Comparison of ENCODE assay signal across 23 cellular contexts in the genomic region with DNA sequence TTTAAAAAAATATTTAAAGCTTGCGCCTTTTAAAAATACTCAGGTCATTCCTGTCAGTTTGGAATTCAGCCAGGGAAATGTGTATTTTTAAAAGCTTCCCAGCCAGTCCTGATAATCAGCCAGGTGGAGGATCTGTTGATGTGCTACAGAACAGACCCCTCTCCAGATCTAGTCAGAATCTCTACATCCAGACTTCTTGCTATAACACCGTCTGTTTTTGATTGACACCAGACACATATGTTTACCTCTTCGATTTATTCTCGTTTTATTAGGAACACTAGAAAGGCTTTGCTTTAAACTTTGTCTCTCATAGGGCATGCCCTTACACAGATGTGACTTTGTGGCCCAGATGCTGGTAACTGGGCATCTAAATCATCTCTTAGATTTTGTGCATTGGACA. TPM values are rescaled to one million over a fixed set of nuclear protein-coding genes. Genes with fewer than 3 reads are reported as not detected.
DNase-seq lines count a peak whose midpoint lies in the region; ATAC-seq and TF ChIP-seq lines count a peak whose summit lies in the region.
"Had no signal": no experiment of that assay in that cellular context is flagged by ENCODE, and none has a peak within 500 bp of the region (broad histone marks: within the 10 kb centered on the region; RNA-seq: fewer than 3 reads in every experiment).

No MANE protein-coding gene starts in this region.

- no peaks in the 10 kb centered on the region for H3K9me2 ChIP-seq in hepatocyte (replicated peaks; ENCODE audit: insufficient read depth)

- ATAC-seq in gastrocnemius medialis, result no peak
- ATAC-seq: activated CD8-positive, alpha-beta T cell treated with anti-CD3 and anti-CD28 coated beads, Interleukin-2, amount 10 ng/mL, durations not matched to agents 7 days and 5 days; esophagus mucosa; naive thymus-derived CD8-positive, alpha-beta T cell; stimulated activated memory B cell treated with anti-CD40 and anti-IgM and Interleukin-4, amounts not matched to agents 10 μg/mL and 1 μg/mL and 100 μg/mL, for 72 hours; T-cell had no signal

- H3K4me3 ChIP-seq in SK-N-MC, result no peak overlapping the region
- no peak overlapping the region for H3K4me3 ChIP-seq in hepatocyte
- no peak overlapping the region for H3K4me3 ChIP-seq in gastrocnemius medialis
- H3K4me3 ChIP-seq: dorsolateral prefrontal cortex, tibial artery had no signal

- WGBS in hepatocyte (ENCODE audit: low lambda C conversion rate, missing lambda C conversion rate), result 40% methylated on average over 4 of the region's 4 CpGs

- peak overlapping the region; percentile 74 for H3K27ac ChIP-seq in SK-N-MC
- peak overlapping the region; percentile 76 for H3K27ac ChIP-seq in hepatocyte
- H3K27ac ChIP-seq in gastrocnemius medialis, result peak overlapping the region; percentile 85 to 94 (median 92)
- no peak overlapping the region for H3K27ac ChIP-seq in caudate nucleus (ENCODE audit: low read depth, low read length)

- H3K36me3 ChIP-seq in SK-N-MC (ENCODE audit: insufficient read depth, low read length) (peaks cover 33% of the 10 kb centered on the region), hepatocyte (replicated peaks; ENCODE audit: insufficient read depth, low read depth) (no peaks in the 10 kb centered on the region), gastrocnemius medialis (no peaks in the 10 kb centered on the region)

- H2AFZ ChIP-seq in hepatocyte, result no peak overlapping the region

- in situ Hi-C loops in gastrocnemius medialis (cut with MboI; ENCODE audit: low sequenced_read_pairs in 4 of 4), result loop anchor here in 2 of 4 donors (10.0 to 25.0 kb wide), 3 partner anchors 78 to 558 kb away; no protein-coding TSS in a partner anchor

- H3K4me1 ChIP-seq in hepatocyte (ENCODE audit: insufficient read depth), result peaks cover 75% of the 10 kb centered on the region
- H3K4me1 ChIP-seq in gastrocnemius medialis, result peaks cover 35 to 43% of the 10 kb centered on the region in 2 donors

- DNase-seq in NCI-H2196 (lab: John Stamatoyannopoulos, UW; ENCODE audit: unreplicated experiment), result peak; percentile 8
- DNase-seq in NCI-H2196 treated with DMSO at 0.1 percent for 48 hours (lab: John Stamatoyannopoulos, UW; ENCODE audit: unreplicated experiment), result no peak
- DNase-seq in SK-N-MC (ENCODE audit: low read depth, low spot score), result no peak
- no peak for DNase-seq in hepatocyte (ENCODE audit: low spot score)
- DNase-seq in gastrocnemius medialis, result no peak
- DNase-seq in inferior parietal cortex (ENCODE audit: extremely low spot score), result no peak
- DNase-seq in caudate nucleus (lab: John Stamatoyannopoulos, UW), result no peak
- DNase-seq in mucosa of gallbladder (ENCODE audit: low spot score), result no peak
- DNase-seq: activated CD8-positive, alpha-beta T cell treated with anti-CD3 and anti-CD28 coated beads, Interleukin-2, amount 10 ng/mL, durations not matched to agents 7 days and 5 days; activated naive CD8-positive, alpha-beta T cell treated with anti-CD3 and anti-CD28 coated beads, Interleukin-2, amount 10 ng/mL, durations not matched to agents 7 days and 5 days; activated T-cell treated with anti-CD3 and anti-CD28 coated beads, Interleukin-2, amount 50 U/mL, for 48 hours; C1 segment of cervical spinal cord; dorsolateral prefrontal cortex; GF-D8; naive thymus-derived CD8-positive, alpha-beta T cell; NCI-H1417 treated with DMSO at 0.1 percent for 48 hours; NCI-H226; stimulated activated CD4-positive, alpha-beta T cell treated with anti-CD3 and anti-CD28 coated beads, Interleukin-15, amount 100 ng/mL, for 24 hours; T-cell; tibial artery had no signal

- H3K27me3 ChIP-seq in hepatocyte, result no peaks in the 10 kb centered on the region
- H3K27me3 ChIP-seq in gastrocnemius medialis, result no peaks in the 10 kb centered on the region
- H3K27me3 ChIP-seq: dorsolateral prefrontal cortex, tibial artery had no signal

- no peak for TF ChIP-seq CTCF in hepatocyte (IDR thresholded peaks at IDR 0.05; ENCODE audit: poor library complexity)
- no peak for TF ChIP-seq CTCF in gastrocnemius medialis (IDR thresholded peaks at IDR 0.05 in 4 of 5, conservative IDR thresholded peaks at IDR 0.05 in 1 of 5)

- H3K9me3 ChIP-seq in SK-N-MC (ENCODE audit: low read depth, low read length) (no peaks in the 10 kb centered on the region), hepatocyte (ENCODE audit: low read depth) (no peaks in the 10 kb centered on the region), gastrocnemius medialis (no peaks in the 10 kb centered on the region)
- H3K9me3 ChIP-seq: tibial artery had no signal

- H3K9ac ChIP-seq in SK-N-MC (ENCODE audit: insufficient read length), result peak overlapping the region; percentile 26

- peaks cover 63% of the 10 kb centered on the region for H3K79me2 ChIP-seq in hepatocyte

- intact Hi-C loops in gastrocnemius medialis (cut with DNase I; ENCODE audit: low total_unique reads), result loop anchor here (10.0 kb wide), 1 partner anchor 118 kb away; no protein-coding TSS in a partner anchor

- peak overlapping the region; percentile 6 for H3K4me2 ChIP-seq in hepatocyte

- TF ChIP-seq POLR2A in gastrocnemius medialis (IDR thresholded peaks at IDR 0.05), result no peak

- no peaks in the 10 kb centered on the region for H4K20me1 ChIP-seq in hepatocyte (ENCODE audit: insufficient read depth, poor library complexity, severe bottlenecking)

RNA-seq across cellular contexts. Expression of gene PARD6B, which starts 11.7 kb away (rescaled TPM):
- total RNA-seq in hepatocyte (38.5 and 41.0 TPM in 2 replicates), gastrocnemius medialis (10 to 100 TPM in 1 of 4 donors, 1 to 10 TPM in 2, under 1 TPM in 1; 0.72 to 15.3 (median 2.3) TPM), mucosa of gallbladder (41.1 TPM)
- polyA plus RNA-seq in hepatocyte, result 14.6 and 16.1 TPM in 2 replicates

RNA-seq across cellular contexts. Expression of gene RIPOR3, which starts 51.7 kb away (rescaled TPM):
- 4.3 and 5.6 TPM in 2 replicates for total RNA-seq in hepatocyte
- 5.7 and 10.3 TPM in 2 replicates for polyA plus RNA-seq in hepatocyte
- total RNA-seq in gastrocnemius medialis, result 10 to 100 TPM in 1 of 4 donors, 1 to 10 TPM in 3; 5.3 to 12.5 (median 8.2) TPM
- 6.4 TPM for total RNA-seq in mucosa of gallbladder
- total RNA-seq: activated CD8-positive, alpha-beta T cell treated with anti-CD3 and anti-CD28 coated beads, Interleukin-2, amount 10 ng/mL, durations not matched to agents 7 days and 5 days; activated naive CD8-positive, alpha-beta T cell treated with anti-CD3 and anti-CD28 coated beads, Interleukin-2, amount 10 ng/mL, durations not matched to agents 7 days and 5 days; HT1080; naive thymus-derived CD8-positive, alpha-beta T cell had no signal

RNA-seq across cellular contexts. Expression of gene BCAS4, which starts 51.8 kb away (rescaled TPM):
- total RNA-seq in hepatocyte (5.6 and 12.5 TPM in 2 replicates), gastrocnemius medialis (1 to 10 TPM in 1 of 4 donors, under 1 TPM in 2, not detected in 1; 0.16 to 2.2 (median 0.51) TPM), mucosa of gallbladder (8.2 TPM)
- polyA plus RNA-seq in hepatocyte, result 18.0 and 21.6 TPM in 2 replicates
